Comparison of ENCODE assay signal across 29 cellular contexts in the genomic region with DNA sequence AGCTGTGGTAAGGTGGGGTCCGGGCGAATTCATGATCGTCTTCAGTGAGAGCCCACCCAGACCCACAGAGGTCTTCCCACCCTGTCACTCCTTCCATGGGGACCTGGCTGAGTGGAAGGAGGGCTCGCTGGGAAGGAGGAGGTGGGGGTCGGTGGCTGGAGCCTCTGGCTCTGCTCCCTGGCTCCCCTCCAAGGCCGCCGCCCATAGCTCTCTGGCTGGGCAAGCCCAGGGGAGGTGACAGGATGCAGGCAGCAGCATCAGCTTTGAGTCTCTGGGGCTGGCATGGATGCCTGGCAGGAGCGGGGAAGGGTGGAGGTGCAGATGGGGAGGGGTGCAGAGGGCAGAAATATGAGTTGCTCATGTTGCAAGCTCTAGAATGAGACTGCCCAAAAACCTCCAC.
"Had no signal": no experiment of that assay in that cellular context is flagged by ENCODE, and none has a peak within 500 bp of the region (broad histone marks: within the 10 kb centered on the region; RNA-seq: fewer than 3 reads in every experiment).

No MANE protein-coding gene starts in this region.

- ATAC-seq: activated T-cell treated with anti-CD3 and anti-CD28 coated beads, Interleukin-2, amount 50 U/mL, for 72 hours; activated T-helper 17 cell treated with anti-CD3 and anti-CD28 coated beads, Interleukin-2, amount 50 U/mL, for 72 hours; Panc1 had no signal

- H3K27ac ChIP-seq: brain microvascular endothelial cell, KMS-11, SJSA1 had no signal

- H3K4me2 ChIP-seq: KMS-11 had no signal

- DNase-seq: activated CD4-positive, alpha-beta T cell treated with anti-CD3 and anti-CD28 coated beads, Interleukin-2, amount 10 ng/mL, durations not matched to agents 24 days and 14 days; activated CD4-positive, alpha-beta T cell treated with anti-CD3 and anti-CD28 coated beads, Interleukin-2, amount 50 U/mL, for 4 hours; activated CD8-positive, alpha-beta T cell treated with anti-CD3 and anti-CD28 coated beads for 36 hours; activated effector memory CD4-positive, alpha-beta T cell treated with anti-CD3 and anti-CD28 coated beads, Interleukin-2, amount 50 U/mL, for 16 hours; activated naive CD4-positive, alpha-beta T cell; activated naive CD4-positive, alpha-beta T cell treated with anti-CD3 and anti-CD28 coated beads, Interleukin-2, amount 50 U/mL, for 16 hours; activated naive CD8-positive, alpha-beta T cell treated with anti-CD3 and anti-CD28 coated beads for 36 hours; activated T-cell treated with anti-CD3 and anti-CD28 coated beads, Interleukin-2, amount 50 U/mL, for 1 hour; activated T-cell treated with anti-CD3 and anti-CD28 coated beads, Interleukin-2, amount 50 U/mL, for 72 hours; amniotic stem cell; aorta; brain microvascular endothelial cell; central memory CD4-positive, alpha-beta T cell; MM.1S; MV-4-11; NCI-H1092 treated with DMSO at 0.1 percent for 48 hours; NCI-H1436; NCI-H1694 treated with DMSO at 0.1 percent for 48 hours; NCI-H2029; NCI-H345; NCI-H524 treated with DMSO at 0.1 percent for 48 hours; NCI-H748 treated with DMSO at 0.1 percent for 48 hours; NK-92 treated with Interleukin-12 subunit alpha and Interleukin-12 subunit beta, amount 100 ng/mL, for 24 hours; SHP77 treated with DMSO at 0.1 percent for 48 hours; SW 1271 had no signal

- H3K9ac ChIP-seq: KMS-11 had no signal

- H3K36me3 ChIP-seq: brain microvascular endothelial cell, SJSA1 had no signal

- H3K4me1 ChIP-seq: SJSA1 had no signal

- H3K4me3 ChIP-seq: SJSA1 had no signal
